ENCODE assay signal across 1 cellular context in the genomic region with DNA sequence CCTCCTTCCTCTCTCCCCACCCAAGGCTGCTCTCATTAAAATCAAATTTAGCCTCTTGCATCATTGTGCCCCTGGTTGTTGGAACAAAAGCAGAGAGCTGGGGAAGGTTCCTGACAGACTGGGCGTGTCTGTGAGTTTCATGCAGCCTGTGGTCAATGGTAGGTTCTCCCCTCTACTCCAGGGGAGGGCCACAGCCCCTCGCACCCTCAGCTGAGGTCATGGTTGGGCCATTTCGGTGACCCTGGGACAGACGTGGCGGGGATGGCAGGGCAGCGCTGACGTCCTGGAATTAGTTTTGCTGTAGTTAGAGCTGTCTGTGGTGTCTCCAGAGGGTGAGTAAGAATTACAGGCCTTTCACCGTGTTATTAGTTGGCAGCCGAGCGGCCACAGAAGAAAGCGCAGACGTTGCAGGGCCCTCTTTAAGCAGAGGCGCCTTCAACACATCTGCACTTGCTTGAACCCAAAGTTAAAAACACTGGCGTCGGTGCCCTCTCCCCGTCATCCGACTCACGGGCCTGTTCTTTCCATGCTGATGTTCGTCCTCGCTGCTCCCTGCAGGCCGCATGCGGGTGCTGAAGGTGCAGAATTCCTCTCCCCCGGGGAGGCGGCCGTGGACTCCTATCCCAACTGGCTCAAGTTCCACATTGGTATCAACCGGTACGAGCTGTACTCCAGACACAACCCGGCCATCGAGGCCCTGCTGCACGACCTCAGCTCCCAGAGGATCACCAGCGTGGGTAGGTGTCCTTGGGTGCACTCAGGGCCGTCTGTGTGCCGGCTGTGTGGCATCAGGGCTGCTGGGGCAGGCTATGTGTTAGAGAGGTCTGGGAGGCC.
TF ChIP-seq lines count a peak whose summit lies in the region.

No MANE protein-coding gene starts in this region.

TF ChIP-seq in A549, 52 proteins besides CTCF, POLR2A, EP300 and RAD21 (continued from another document):
- TF ChIP-seq HMGXB4 (CRISPR knock-in tag; IDR thresholded peaks at IDR 0.05; ENCODE audit: borderline replicate concordance) (no peak), CBX2 (IDR thresholded peaks at IDR 0.05; ENCODE audit: borderline replicate concordance, low read depth) (no peak), POLR2AphosphoS2 (conservative IDR thresholded peaks at IDR 0.05; ENCODE audit: low read length) (no peak), HES2 (IDR thresholded peaks at IDR 0.05) (no peak), GATA3 (IDR thresholded peaks at IDR 0.05; ENCODE audit: borderline replicate concordance) (no peak), FOSL2 (IDR thresholded peaks at IDR 0.05) (no peak), FOSL2 (CRISPR knock-in tag; IDR thresholded peaks at IDR 0.05) (no peak), RCOR1 (IDR thresholded peaks at IDR 0.05; ENCODE audit: low read depth, low read length) (no peak), MAZ (IDR thresholded peaks at IDR 0.05; ENCODE audit: borderline replicate concordance, low read depth, low read length) (no peak), HOXA7 (CRISPR knock-in tag; IDR thresholded peaks at IDR 0.05) (no peak), JUN (IDR thresholded peaks at IDR 0.05) (no peak), KDM1A (IDR thresholded peaks at IDR 0.05; ENCODE audit: low read depth) (no peak)
- TF ChIP-seq, protein P1, sequence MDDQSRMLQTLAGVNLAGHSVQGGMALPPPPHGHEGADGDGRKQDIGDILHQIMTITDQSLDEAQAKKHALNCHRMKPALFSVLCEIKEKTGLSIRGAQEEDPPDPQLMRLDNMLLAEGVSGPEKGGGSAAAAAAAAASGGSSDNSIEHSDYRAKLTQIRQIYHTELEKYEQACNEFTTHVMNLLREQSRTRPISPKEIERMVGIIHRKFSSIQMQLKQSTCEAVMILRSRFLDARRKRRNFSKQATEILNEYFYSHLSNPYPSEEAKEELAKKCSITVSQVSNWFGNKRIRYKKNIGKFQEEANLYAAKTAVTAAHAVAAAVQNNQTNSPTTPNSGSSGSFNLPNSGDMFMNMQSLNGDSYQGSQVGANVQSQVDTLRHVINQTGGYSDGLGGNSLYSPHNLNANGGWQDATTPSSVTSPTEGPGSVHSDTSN (IDR thresholded peaks at IDR 0.05), result no peak
